In the genomic region with DNA sequence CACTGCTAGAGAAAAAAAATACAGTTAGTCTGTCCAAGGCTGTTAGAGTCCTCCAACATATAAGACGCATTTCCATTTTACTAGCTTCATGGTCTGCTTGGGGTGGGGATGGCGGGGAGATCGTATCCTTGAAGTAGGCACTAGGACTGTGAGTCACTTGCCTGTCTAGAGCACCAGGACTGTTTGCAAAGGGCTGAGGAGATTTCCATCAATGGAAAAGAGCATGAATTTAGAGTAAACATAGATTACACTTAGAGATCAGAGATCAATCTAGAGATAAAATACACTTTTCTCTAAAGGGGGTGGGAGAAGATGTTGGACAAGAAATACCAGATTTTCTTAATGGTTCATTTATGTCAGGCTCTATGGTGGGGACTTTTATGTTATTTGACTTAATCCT, we compare ENCODE assay signal across 2 cellular contexts.
TF ChIP-seq lines count a peak whose summit lies in the region.

No MANE protein-coding gene starts in this region.

TF ChIP-seq in GM23338, 12 proteins besides CTCF, POLR2A, EP300 and RAD21 (continues in another document):
- TF ChIP-seq JUNB (IDR thresholded peaks at IDR 0.05; ENCODE audit: unreplicated experiment) (no peak), EZH2phosphoT487 (IDR thresholded peaks at IDR 0.05; ENCODE audit: unreplicated experiment) (no peak), POLR2AphosphoS5 (IDR thresholded peaks at IDR 0.05; ENCODE audit: low read depth) (no peak), ZNF462 (CRISPR knock-in tag; IDR thresholded peaks at IDR 0.05) (no peak), STAT1 (IDR thresholded peaks at IDR 0.05; ENCODE audit: unreplicated experiment) (no peak), ZNF114 (CRISPR knock-in tag; IDR thresholded peaks at IDR 0.05) (no peak), EZH2 (IDR thresholded peaks at IDR 0.05; ENCODE audit: low read depth, unreplicated experiment) (no peak), CREB1 (CRISPR knock-in tag; IDR thresholded peaks at IDR 0.05; ENCODE audit: low read depth) (no peak), NANOG (IDR thresholded peaks at IDR 0.05; ENCODE audit: borderline replicate concordance) (no peak), ZNF331 (CRISPR knock-in tag; IDR thresholded peaks at IDR 0.05; ENCODE audit: low read depth) (no peak)
- TF ChIP-seq, protein P1, sequence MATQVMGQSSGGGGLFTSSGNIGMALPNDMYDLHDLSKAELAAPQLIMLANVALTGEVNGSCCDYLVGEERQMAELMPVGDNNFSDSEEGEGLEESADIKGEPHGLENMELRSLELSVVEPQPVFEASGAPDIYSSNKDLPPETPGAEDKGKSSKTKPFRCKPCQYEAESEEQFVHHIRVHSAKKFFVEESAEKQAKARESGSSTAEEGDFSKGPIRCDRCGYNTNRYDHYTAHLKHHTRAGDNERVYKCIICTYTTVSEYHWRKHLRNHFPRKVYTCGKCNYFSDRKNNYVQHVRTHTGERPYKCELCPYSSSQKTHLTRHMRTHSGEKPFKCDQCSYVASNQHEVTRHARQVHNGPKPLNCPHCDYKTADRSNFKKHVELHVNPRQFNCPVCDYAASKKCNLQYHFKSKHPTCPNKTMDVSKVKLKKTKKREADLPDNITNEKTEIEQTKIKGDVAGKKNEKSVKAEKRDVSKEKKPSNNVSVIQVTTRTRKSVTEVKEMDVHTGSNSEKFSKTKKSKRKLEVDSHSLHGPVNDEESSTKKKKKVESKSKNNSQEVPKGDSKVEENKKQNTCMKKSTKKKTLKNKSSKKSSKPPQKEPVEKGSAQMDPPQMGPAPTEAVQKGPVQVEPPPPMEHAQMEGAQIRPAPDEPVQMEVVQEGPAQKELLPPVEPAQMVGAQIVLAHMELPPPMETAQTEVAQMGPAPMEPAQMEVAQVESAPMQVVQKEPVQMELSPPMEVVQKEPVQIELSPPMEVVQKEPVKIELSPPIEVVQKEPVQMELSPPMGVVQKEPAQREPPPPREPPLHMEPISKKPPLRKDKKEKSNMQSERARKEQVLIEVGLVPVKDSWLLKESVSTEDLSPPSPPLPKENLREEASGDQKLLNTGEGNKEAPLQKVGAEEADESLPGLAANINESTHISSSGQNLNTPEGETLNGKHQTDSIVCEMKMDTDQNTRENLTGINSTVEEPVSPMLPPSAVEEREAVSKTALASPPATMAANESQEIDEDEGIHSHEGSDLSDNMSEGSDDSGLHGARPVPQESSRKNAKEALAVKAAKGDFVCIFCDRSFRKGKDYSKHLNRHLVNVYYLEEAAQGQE (IDR thresholded peaks at IDR 0.05; ENCODE audit: unreplicated experiment) = no peak

TF ChIP-seq in GM12878, 131 proteins besides CTCF, POLR2A, EP300 and RAD21:
- no peak for TF ChIP-seq PAX5 (IDR thresholded peaks at IDR 0.05; ENCODE audit: borderline replicate concordance, low read depth, low read length)
- TF ChIP-seq CHD2 (IDR thresholded peaks at IDR 0.05; ENCODE audit: borderline replicate concordance, low read depth, low read length) = no peak
- no peak for TF ChIP-seq BCLAF1 (IDR thresholded peaks at IDR 0.05)
- no peak for TF ChIP-seq GABPA (IDR thresholded peaks at IDR 0.05; ENCODE audit: low read depth)
- TF ChIP-seq SREBF1 (IDR thresholded peaks at IDR 0.05; ENCODE audit: low read length) = no peak
- no peak for TF ChIP-seq CEBPB (IDR thresholded peaks at IDR 0.05; ENCODE audit: borderline replicate concordance in 1 of 2, low read depth in 2 of 2, low read length in 2 of 2)
- TF ChIP-seq PML (IDR thresholded peaks at IDR 0.05; ENCODE audit: low read length) = no peak
- no peak for TF ChIP-seq PAX8 (IDR thresholded peaks at IDR 0.05)
- no peak for TF ChIP-seq BHLHE40 (IDR thresholded peaks at IDR 0.05; ENCODE audit: borderline replicate concordance in 1 of 2, low read depth in 2 of 2, low read length in 1 of 2)
